21 cellular contexts compared by ENCODE assay signal in genomic region chr9:107932036-107932435, GRCh38.
DNase-seq lines count a peak whose midpoint lies in the region; ATAC-seq, FAIRE-seq and TF ChIP-seq lines count a peak whose summit lies in the region.
"Had no signal": no experiment of that assay in that cellular context is flagged by ENCODE, and none has a peak within 500 bp of the region (broad histone marks: within the 10 kb centered on the region; RNA-seq: fewer than 3 reads in every experiment).

No MANE protein-coding gene starts in this region.

- no peak for FAIRE-seq in RCC 7860 (lab: Jason Lieb, UNC)
- FAIRE-seq: small intestine had no signal

- TF ChIP-seq CTCF in GM13976 (IDR thresholded peaks at IDR 0.05; ENCODE audit: borderline replicate concordance, control extremely low read depth, extremely low read depth, insufficient read depth, missing control alignments) (no peak), GM20000 (IDR thresholded peaks at IDR 0.05; ENCODE audit: extremely low read depth, missing control alignments) (no peak)

- DNase-seq in CD1c-positive myeloid dendritic cell (ENCODE audit: extremely low spot score) = peak; percentile 75
- DNase-seq in RCC 7860 (ENCODE audit: low spot score) = peak; percentile 25
- DNase-seq in fibroblast of gingiva (ENCODE audit: low read depth) = peak; percentile 71
- DNase-seq in skeletal muscle cell (ENCODE audit: low read depth) = peak; percentile 41
- no peak for DNase-seq in GM13976 (ENCODE audit: low spot score)
- DNase-seq in GM20000 (ENCODE audit: low spot score) = no peak
- DNase-seq: activated CD4-positive, alpha-beta memory T cell treated with anti-CD3 and anti-CD28 coated beads for 36 hours; activated gamma-delta T cell; anterior cingulate cortex; effector memory CD4-positive, alpha-beta T cell; head of caudate nucleus; KBM-7; left ventricle myocardium inferior; NCI-H2029; NCI-H446; SK-N-SH; stimulated activated CD4-positive, alpha-beta T cell treated with anti-CD3 and anti-CD28 coated beads, Interleukin-2, amount 100 ng/mL, for 48 hours; transverse colon had no signal

- in situ Hi-C loops in GM13976 (cut with MboI; ENCODE audit: low sequenced_read_pairs, unreplicated experiment) = no loop called here

- ATAC-seq in HG03039 (IDR thresholded peaks at IDR 0.05; ENCODE audit: unreplicated experiment) = no peak
- ATAC-seq: esophagus mucosa had no signal

- H3K4me3 ChIP-seq in skeletal muscle cell (ENCODE audit: low read depth, low read length) = no peak overlapping the region
- H3K4me3 ChIP-seq: left ventricle myocardium inferior, transverse colon had no signal

Comparison
In these comparisons a context has a peak if more than half of its experiments do, and no peak if none do; other contexts are left out.
1. DNase-seq: peak in CD1c-positive myeloid dendritic cell (single experiment), RCC 7860 (single experiment), fibroblast of gingiva (single experiment) and skeletal muscle cell (single experiment); none in GM13976 (single experiment) and GM20000 (single experiment).